Comparison of ENCODE assay signal across 14 cellular contexts in genomic region chrX:38221391-38221929, GRCh38. TPM values are rescaled to one million over a fixed set of nuclear protein-coding genes. Genes with fewer than 3 reads are reported as not detected.
A peak's percentile ranks its signal among the peaks of the same experiment; 100 is the strongest.
DNase-seq lines count a peak whose midpoint lies in the region; ATAC-seq and TF ChIP-seq lines count a peak whose summit lies in the region.
"Had no signal": no experiment of that assay in that cellular context is flagged by ENCODE, and none has a peak within 500 bp of the region (broad histone marks: within the 10 kb centered on the region; RNA-seq: fewer than 3 reads in every experiment).

No MANE protein-coding gene starts in this region.

- H2AFZ ChIP-seq in PC-3 (ENCODE audit: low read length) (no peak overlapping the region; the same call in 1 of the 2 replicates), osteoblast (ENCODE audit: low read length) (peak overlapping the region; percentile 80)

- no peaks in the 10 kb centered on the region for H3K36me3 Mint-ChIP-seq in CD4-positive, alpha-beta memory T cell
- no peaks in the 10 kb centered on the region for H3K36me3 Mint-ChIP-seq in activated CD4-positive, alpha-beta T cell treated with anti-CD3 and anti-CD28 coated beads for 36 hours (ENCODE audit: low read depth)
- H3K36me3 Mint-ChIP-seq: CD8-positive, alpha-beta T cell had no signal

- no peaks in the 10 kb centered on the region for H3K36me3 ChIP-seq in CD4-positive, alpha-beta memory T cell (ENCODE audit: insufficient read depth, low read length)
- no peaks in the 10 kb centered on the region for H3K36me3 ChIP-seq in PC-3 (ENCODE audit: low read depth, low read length)
- H3K36me3 ChIP-seq in osteoblast (ENCODE audit: insufficient read depth, low read length), result no peaks in the 10 kb centered on the region
- H3K36me3 ChIP-seq: WERI-Rb-1 had no signal

- H3K27ac ChIP-seq in CD4-positive, alpha-beta memory T cell (ENCODE audit: low read depth, low read length), result no peak overlapping the region
- H3K27ac ChIP-seq in PC-3 (ENCODE audit: low read length), result no peak overlapping the region
- no peak overlapping the region for H3K27ac ChIP-seq in osteoblast (ENCODE audit: low read depth, low read length)
- H3K27ac ChIP-seq: WERI-Rb-1 had no signal

- H3K9me3 ChIP-seq in CD4-positive, alpha-beta memory T cell (ENCODE audit: control insufficient read depth in 1 of 2, low read length in 2 of 2), result no peaks in the 10 kb centered on the region
- H3K9me3 ChIP-seq in PC-3 (ENCODE audit: low read length), result no peaks in the 10 kb centered on the region
- H3K9me3 ChIP-seq in osteoblast (ENCODE audit: low read depth, low read length), result no peaks in the 10 kb centered on the region

- ATAC-seq in PC-3 (no peak), GM19023 (IDR thresholded peaks at IDR 0.05; ENCODE audit: unreplicated experiment) (no peak)
- ATAC-seq in activated CD4-positive, alpha-beta T cell treated with anti-CD3 and anti-CD28 coated beads for 36 hours, result no peak
- ATAC-seq: CD8-positive, alpha-beta T cell had no signal

- peaks cover 16 to 21% of the 10 kb centered on the region in 2 donors for H3K27me3 Mint-ChIP-seq in CD4-positive, alpha-beta memory T cell
- peaks cover 31% of the 10 kb centered on the region for H3K27me3 Mint-ChIP-seq in activated CD4-positive, alpha-beta T cell treated with anti-CD3 and anti-CD28 coated beads for 36 hours

- TF ChIP-seq CTCF in PC-3 (conservative IDR thresholded peaks at IDR 0.05; ENCODE audit: low read depth, low read length) (no peak), foreskin fibroblast (IDR thresholded peaks at IDR 0.05; ENCODE audit: low read depth, low read length) (no peak), osteoblast (IDR thresholded peaks at IDR 0.05; ENCODE audit: extremely low read depth, low read depth, low read length) (no peak)

- H3K27ac Mint-ChIP-seq in CD4-positive, alpha-beta memory T cell, result no peak overlapping the region
- no peak overlapping the region for H3K27ac Mint-ChIP-seq in activated CD4-positive, alpha-beta T cell treated with anti-CD3 and anti-CD28 coated beads for 36 hours
- H3K27ac Mint-ChIP-seq: CD8-positive, alpha-beta T cell had no signal

- CTCF ChIA-PET in CD4-positive, alpha-beta memory T cell (lab: Charles Lee; ENCODE audit: partially characterized antibody), result no interaction called here
- CTCF ChIA-PET in PC-3 (lab: Charles Lee), result no interaction called here
- CTCF ChIA-PET in activated CD4-positive, alpha-beta T cell treated with anti-CD3 and anti-CD28 coated beads for 36 hours (lab: Charles Lee), result no interaction called here

- H3K9me3 Mint-ChIP-seq in CD4-positive, alpha-beta memory T cell, result peaks cover 0 to 1% (median 0%) of the 10 kb centered on the region in 8 donors
- no peaks in the 10 kb centered on the region for H3K9me3 Mint-ChIP-seq in activated CD4-positive, alpha-beta T cell treated with anti-CD3 and anti-CD28 coated beads for 36 hours (ENCODE audit: low read depth)
- H3K9me3 Mint-ChIP-seq: CD8-positive, alpha-beta T cell had no signal

- intact Hi-C loops in CD4-positive, alpha-beta memory T cell (cut with micrococcal nuclease), result no loop called here
- intact Hi-C loops in PC-3 (cut with micrococcal nuclease), result no loop called here
- intact Hi-C loops in activated CD4-positive, alpha-beta T cell treated with anti-CD3 and anti-CD28 coated beads for 36 hours (cut with DNase I, micrococcal nuclease), result no loop called here

- H3K4me1 Mint-ChIP-seq in CD4-positive, alpha-beta memory T cell, result peaks cover 2 to 8% (median 4%) of the 10 kb centered on the region in 4 donors
- peaks cover 2% of the 10 kb centered on the region for H3K4me1 Mint-ChIP-seq in activated CD4-positive, alpha-beta T cell treated with anti-CD3 and anti-CD28 coated beads for 36 hours

- H3K4me3 Mint-ChIP-seq in CD4-positive, alpha-beta memory T cell, result peak overlapping the region; percentile 13 to 74 (median 60)
- H3K4me3 Mint-ChIP-seq in activated CD4-positive, alpha-beta T cell treated with anti-CD3 and anti-CD28 coated beads for 36 hours, result no peak overlapping the region
- H3K4me3 Mint-ChIP-seq: CD8-positive, alpha-beta T cell had no signal

- no TSS peak for BruUV-seq in PC-3 (replicated peaks; lab: Mats Ljungman, UMichigan)

- POLR2A ChIA-PET in CD4-positive, alpha-beta memory T cell (lab: Charles Lee; ENCODE audit: partially characterized antibody), result no interaction called here
- POLR2A ChIA-PET in PC-3 (lab: Charles Lee; ENCODE audit: unreplicated experiment), result no interaction called here
- POLR2A ChIA-PET in activated CD4-positive, alpha-beta T cell treated with anti-CD3 and anti-CD28 coated beads for 36 hours (lab: Charles Lee), result no interaction called here

- H3K9me2 ChIP-seq in PC-3 (replicated peaks; ENCODE audit: low read length), result no peaks in the 10 kb centered on the region

- no peak overlapping the region for H3K9ac ChIP-seq in PC-3 (ENCODE audit: low read length)

- H3K4me2 ChIP-seq in PC-3 (ENCODE audit: low read length) (peak overlapping the region; percentile 94; the same call in 1 of the 2 replicates), osteoblast (ENCODE audit: insufficient read depth, low read length) (peak overlapping the region; percentile 81)

- DNase-seq in CD4-positive, alpha-beta memory T cell, result no peak
- DNase-seq in PC-3 (no peak), foreskin fibroblast (peak in 1 of 2 donors; percentile 50), osteoblast (ENCODE audit: insufficient read length, low spot score, missing footprints) (no peak), KG1 (lab: John Stamatoyannopoulos, UW) (no peak), pons (ENCODE audit: low spot score) (no peak)
- DNase-seq in activated CD4-positive, alpha-beta T cell treated with anti-CD3 and anti-CD28 coated beads for 36 hours, result no peak
- DNase-seq: activated effector memory CD4-positive, alpha-beta T cell treated with Interleukin-2 at 50 U/mL for 16 hours; CD8-positive, alpha-beta T cell; kidney glomerular epithelial cell; NCI-H2081 treated with DMSO at 0.1 percent for 48 hours had no signal

- H3K4me3 ChIP-seq in CD4-positive, alpha-beta memory T cell (ENCODE audit: low read length in 2 of 2), result no peak overlapping the region
- H3K4me3 ChIP-seq in PC-3 (ENCODE audit: low read length) (no peak overlapping the region), foreskin fibroblast (ENCODE audit: low read depth in 1 of 2, low read length in 2 of 2) (peak overlapping the region; percentile 64 to 77), osteoblast (ENCODE audit: insufficient read depth, low read length) (peak overlapping the region; percentile 71)

- H3K4me1 ChIP-seq in CD4-positive, alpha-beta memory T cell (ENCODE audit: insufficient read depth, low read length), result no peaks in the 10 kb centered on the region
- H3K4me1 ChIP-seq in PC-3 (ENCODE audit: insufficient read depth, low read length) (peaks cover 6% of the 10 kb centered on the region), osteoblast (ENCODE audit: insufficient read depth, low read length) (peaks cover 6% of the 10 kb centered on the region)

- no peaks in the 10 kb centered on the region for H3F3A ChIP-seq in PC-3 (ENCODE audit: low read length, unreplicated experiment)

- no peaks in the 10 kb centered on the region for H3K79me2 ChIP-seq in PC-3 (ENCODE audit: low read length)
- peaks cover 6% of the 10 kb centered on the region for H3K79me2 ChIP-seq in osteoblast (ENCODE audit: insufficient read depth, low read length)

- no peaks in the 10 kb centered on the region for H3K27me3 ChIP-seq in CD4-positive, alpha-beta memory T cell (ENCODE audit: insufficient read depth, low read length)
- H3K27me3 ChIP-seq in PC-3 (ENCODE audit: low read length), result no peaks in the 10 kb centered on the region
- H3K27me3 ChIP-seq in osteoblast (ENCODE audit: insufficient read depth, low read length), result no peaks in the 10 kb centered on the region

- H4K20me1 ChIP-seq in PC-3 (ENCODE audit: low read length) (no peaks in the 10 kb centered on the region), osteoblast (ENCODE audit: insufficient read depth, low read length) (no peaks in the 10 kb centered on the region)

RNA-seq across cellular contexts. Expression of gene SRPX, which starts 0.8 kb away (rescaled TPM):
- not detected for total RNA-seq in CD4-positive, alpha-beta memory T cell
- polyA plus RNA-seq in CD4-positive, alpha-beta memory T cell, result under 1 TPM in 1 of 2 donors, not detected in 1; 0.21 TPM
- total RNA-seq in PC-3 (2014; rRNA removed) (5.0 and 5.4 TPM in 2 replicates), osteoblast (76.7 and 93.1 TPM in 2 replicates)
- total RNA-seq in activated CD4-positive, alpha-beta T cell treated with anti-CD3 and anti-CD28 coated beads for 36 hours, result not detected
- total RNA-seq: CD8-positive, alpha-beta T cell; HepG2 had no signal

Comparison
In these comparisons a context has a peak if more than half of its experiments do, and no peak if none do; other contexts are left out.
1. H3K4me3 ChIP-seq: peak in foreskin fibroblast (2 of 2) and osteoblast (single experiment); none in CD4-positive, alpha-beta memory T cell (0 of 2) and PC-3 (single experiment).
2. RNA of gene SRPX, which starts 0.8 kb away (total RNA-seq): 76.7 to 93.1 TPM in osteoblast; 5.0 to 5.4 TPM in PC-3, not detected in activated CD4-positive, alpha-beta T cell treated with anti-CD3 and anti-CD28 coated beads for 36 hours and not detected in CD4-positive, alpha-beta memory T cell; every median in the first group is over 10 times any median in the second.